8 cellular contexts compared by ENCODE assay signal in the genomic region with DNA sequence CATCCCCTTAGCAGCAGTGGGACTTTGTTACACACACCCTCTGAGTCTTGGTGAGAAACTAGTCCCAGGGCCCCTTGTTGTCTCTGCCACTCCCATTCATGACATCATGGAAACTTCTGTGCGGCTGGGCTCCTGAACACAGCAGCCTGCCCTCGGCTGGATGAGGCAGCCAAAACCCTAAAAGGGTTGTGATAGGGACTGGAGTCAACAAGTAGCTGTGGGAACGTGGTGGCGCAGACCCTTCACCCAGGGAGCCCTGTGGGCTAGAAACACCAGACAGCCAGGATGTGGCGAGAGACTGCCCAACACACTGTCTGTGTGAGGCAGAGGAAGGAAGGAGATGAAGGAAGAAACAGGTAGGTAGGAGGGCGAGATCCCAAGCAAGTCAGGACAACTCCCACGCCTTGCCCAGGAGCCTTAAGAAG. TPM values are rescaled to one million over a fixed set of nuclear protein-coding genes. Genes with fewer than 3 reads are reported as not detected.
DNase-seq lines count a peak whose midpoint lies in the region; ATAC-seq and TF ChIP-seq lines count a peak whose summit lies in the region.

No MANE protein-coding gene starts in this region.

- H4K20me1 ChIP-seq in BLaER1 = no peaks in the 10 kb centered on the region
- no peaks in the 10 kb centered on the region for H4K20me1 ChIP-seq in OCI-LY7 (ENCODE audit: insufficient read depth, low read length)
- no peaks in the 10 kb centered on the region for H4K20me1 ChIP-seq in neural progenitor cell (ENCODE audit: low read depth)

- POLR2A ChIA-PET in OCI-LY7 (lab: Charles Lee) = interaction anchor here (0.7 to 1.0 kb wide), 2 partner anchors 27 to 424 kb away, joined by 3 read pairs; no protein-coding TSS in a partner anchor
- POLR2A ChIA-PET in naive thymus-derived CD8-positive, alpha-beta T cell (lab: Charles Lee) = interaction anchor here (0.6 to 3.4 kb wide), 8 partner anchors 8 to 114 kb away, joined by 3 to 18 read pairs (median 8); a partner anchor contains a TSS

- H3K9me3 Mint-ChIP-seq in naive thymus-derived CD8-positive, alpha-beta T cell = no peaks in the 10 kb centered on the region
- no peaks in the 10 kb centered on the region for H3K9me3 Mint-ChIP-seq in neural progenitor cell

- H3K4me3 ChIP-seq in BLaER1 = no peak overlapping the region
- no peak overlapping the region for H3K4me3 ChIP-seq in OCI-LY7 (ENCODE audit: low read depth, low read length, poor library complexity, severe bottlenecking)
- H3K4me3 ChIP-seq in neural progenitor cell = no peak overlapping the region
- H3K4me3 ChIP-seq in dorsolateral prefrontal cortex = no peak overlapping the region

- H3K4me2 ChIP-seq in BLaER1 (peak overlapping the region; percentile 55), OCI-LY7 (ENCODE audit: low read length) (peak overlapping the region; percentile 36), neural progenitor cell (no peak overlapping the region)

- H3K4me3 Mint-ChIP-seq in naive thymus-derived CD8-positive, alpha-beta T cell = peak overlapping the region; percentile 87 to 99 (median 92)
- no peak overlapping the region for H3K4me3 Mint-ChIP-seq in neural progenitor cell

- ATAC-seq in naive thymus-derived CD8-positive, alpha-beta T cell = peak; percentile 71 to 76
- no peak for ATAC-seq in GM18909 (IDR thresholded peaks at IDR 0.05; ENCODE audit: poor library complexity, unreplicated experiment)
- no peak for ATAC-seq in HG03196 (IDR thresholded peaks at IDR 0.05; ENCODE audit: unreplicated experiment)

- no peaks in the 10 kb centered on the region; the same call in 1 of the 2 replicates for H3K9me2 ChIP-seq in OCI-LY7 (ENCODE audit: insufficient read depth, low read length)

- CTCF ChIA-PET in OCI-LY7 (lab: Charles Lee; ENCODE audit: unreplicated experiment) = no interaction called here

- TF ChIP-seq CTCF in OCI-LY7 (conservative IDR thresholded peaks at IDR 0.05; ENCODE audit: low read length) (no peak), neural progenitor cell (IDR thresholded peaks at IDR 0.05) (no peak), dorsolateral prefrontal cortex (IDR thresholded peaks at IDR 0.05 in 54 of 56, conservative IDR thresholded peaks at IDR 0.05 in 2 of 56; ENCODE audit: low read depth in 1 of 56, partially characterized antibody in 56 of 56) (no peak)

- peak overlapping the region; percentile 97 to 100 (median 99) for H3K27ac Mint-ChIP-seq in naive thymus-derived CD8-positive, alpha-beta T cell
- no peak overlapping the region for H3K27ac Mint-ChIP-seq in neural progenitor cell

- H2AFZ ChIP-seq in OCI-LY7 (ENCODE audit: low read length) (peak overlapping the region; percentile 83), neural progenitor cell (replicated peaks) (no peak overlapping the region)

- intact Hi-C loops in OCI-LY7 (cut with micrococcal nuclease; ENCODE audit: unreplicated experiment) = no loop called here
- intact Hi-C loops in dorsolateral prefrontal cortex (cut with DNase I) = no loop called here

- no TSS peak for BruUV-seq in OCI-LY7 (replicated peaks; lab: Mats Ljungman, UMichigan)

- H3K79me2 ChIP-seq in OCI-LY7 (ENCODE audit: insufficient read depth, low read depth, low read length) (no peaks in the 10 kb centered on the region), neural progenitor cell (ENCODE audit: low read depth) (no peaks in the 10 kb centered on the region)

- H3K9me3 ChIP-seq in BLaER1 (no peaks in the 10 kb centered on the region), OCI-LY7 (ENCODE audit: low read length) (no peaks in the 10 kb centered on the region), neural progenitor cell (ENCODE audit: low read depth) (no peaks in the 10 kb centered on the region)

- H3K27me3 ChIP-seq in BLaER1 = no peaks in the 10 kb centered on the region
- no peaks in the 10 kb centered on the region for H3K27me3 ChIP-seq in neural progenitor cell
- H3K27me3 ChIP-seq in dorsolateral prefrontal cortex = peaks cover 0 to 16% (median 0%) of the 10 kb centered on the region in 45 donors

- H3K9ac ChIP-seq in BLaER1 (no peak overlapping the region), neural progenitor cell (no peak overlapping the region)

- H3K4me1 ChIP-seq in BLaER1 (peaks cover 12% of the 10 kb centered on the region), OCI-LY7 (ENCODE audit: insufficient read depth, low read length, poor library complexity, severe bottlenecking) (peaks cover 19% of the 10 kb centered on the region), neural progenitor cell (no peaks in the 10 kb centered on the region)

- peaks cover 34 to 67% (median 59%) of the 10 kb centered on the region in 4 donors for H3K4me1 Mint-ChIP-seq in naive thymus-derived CD8-positive, alpha-beta T cell
- H3K4me1 Mint-ChIP-seq in neural progenitor cell = peaks cover 5% of the 10 kb centered on the region

- H3F3A ChIP-seq in neural progenitor cell (ENCODE audit: low read depth) = no peaks in the 10 kb centered on the region

- H3K27ac ChIP-seq in BLaER1 (peak overlapping the region; percentile 50), OCI-LY7 (ENCODE audit: low read depth, low read length, poor library complexity, severe bottlenecking) (no peak overlapping the region), neural progenitor cell (no peak overlapping the region), dorsolateral prefrontal cortex (no peak overlapping the region)

- H3K36me3 ChIP-seq in BLaER1 (no peaks in the 10 kb centered on the region), OCI-LY7 (ENCODE audit: insufficient read depth, low read length) (no peaks in the 10 kb centered on the region), neural progenitor cell (no peaks in the 10 kb centered on the region)

- peaks cover 19 to 36% (median 28%) of the 10 kb centered on the region in 3 donors for H3K36me3 Mint-ChIP-seq in naive thymus-derived CD8-positive, alpha-beta T cell
- no peaks in the 10 kb centered on the region for H3K36me3 Mint-ChIP-seq in neural progenitor cell

- peak; percentile 82 for DNase-seq in OCI-LY7 (ENCODE audit: low spot score)
- peak; percentile 94 for DNase-seq in activated effector memory CD4-positive, alpha-beta T cell treated with anti-CD3 and anti-CD28 coated beads, Interleukin-2, amount 50 U/mL, for 16 hours
- DNase-seq in naive thymus-derived CD8-positive, alpha-beta T cell = peak; percentile 70 to 98 (median 90)
- no peak for DNase-seq in neural progenitor cell (ENCODE audit: low spot score)
- DNase-seq in dorsolateral prefrontal cortex = no peak

- peaks cover 0 to 1% (median 0%) of the 10 kb centered on the region in 5 donors for H3K27me3 Mint-ChIP-seq in naive thymus-derived CD8-positive, alpha-beta T cell
- H3K27me3 Mint-ChIP-seq in neural progenitor cell (ENCODE audit: insufficient read depth, low read depth) = peaks cover 11% of the 10 kb centered on the region

RNA-seq across cellular contexts. Expression of a gene that starts 3.9 kb away (rescaled TPM):
- not detected in 2 replicates for total RNA-seq in OCI-LY7 (2014; rRNA removed; shearing (Covaris generic))
- total RNA-seq in OCI-LY7 (2022) (not detected in 2 replicates), neural progenitor cell (ENCODE audit: low replicate concordance) (not detected in 2 replicates), dorsolateral prefrontal cortex (1 to 10 TPM in 9 of 120 experiments, not detected in 111; 1.3 to 2.7 (median 1.7) TPM)
- 100 to 1,000 TPM; 355 to 362 TPM for total RNA-seq in naive thymus-derived CD8-positive, alpha-beta T cell
- 1,000 to 10,000 TPM; 1,161 to 1,259 (median 1,215) TPM for polyA plus RNA-seq in naive thymus-derived CD8-positive, alpha-beta T cell

RNA-seq across cellular contexts. Expression of a gene that starts 5.5 kb away (rescaled TPM):
- not detected in 2 replicates for total RNA-seq in OCI-LY7 (2014; rRNA removed; shearing (Covaris generic))
- total RNA-seq in OCI-LY7 (2022) (not detected in 2 replicates), neural progenitor cell (ENCODE audit: low replicate concordance) (not detected in 2 replicates), dorsolateral prefrontal cortex (1 to 10 TPM in 2 of 120 experiments, under 1 TPM in 11, not detected in 107; 0.19 to 1.4 (median 0.53) TPM)
- 100 to 1,000 TPM; 202 to 209 TPM for total RNA-seq in naive thymus-derived CD8-positive, alpha-beta T cell
- 100 to 1,000 TPM; 397 to 400 (median 397) TPM for polyA plus RNA-seq in naive thymus-derived CD8-positive, alpha-beta T cell

RNA-seq across cellular contexts. Expression of a gene that starts 20.8 kb away (rescaled TPM):
- total RNA-seq in OCI-LY7 (2014; rRNA removed; shearing (Covaris generic)) = 24.1 and 28.0 TPM in 2 replicates
- total RNA-seq in OCI-LY7 (2022) = 37.7 and 38.4 TPM in 2 replicates
- 10 to 100 TPM; 48.7 to 52.8 TPM for total RNA-seq in naive thymus-derived CD8-positive, alpha-beta T cell
- polyA plus RNA-seq in naive thymus-derived CD8-positive, alpha-beta T cell = 10 to 100 TPM; 20.7 to 31.0 (median 24.3) TPM
- 36.1 and 45.0 TPM in 2 replicates for total RNA-seq in neural progenitor cell (ENCODE audit: low replicate concordance)
- total RNA-seq in dorsolateral prefrontal cortex = 10 to 100 TPM; 41.4 to 68.0 (median 57.4) TPM

RNA-seq across cellular contexts. Expression of a gene that starts 34.1 kb away (rescaled TPM):
- total RNA-seq in OCI-LY7 (2014; rRNA removed; shearing (Covaris generic)) = not detected in 2 replicates
- 1.7 and 2.0 TPM in 2 replicates for total RNA-seq in OCI-LY7 (2022)
- total RNA-seq in naive thymus-derived CD8-positive, alpha-beta T cell = 100 to 1,000 TPM; 564 to 620 TPM
- 1,000 to 10,000 TPM in 1 of 3 donors, 100 to 1,000 TPM in 2; 811 to 1,213 (median 948) TPM for polyA plus RNA-seq in naive thymus-derived CD8-positive, alpha-beta T cell
- not detected in 2 replicates for total RNA-seq in neural progenitor cell (ENCODE audit: low replicate concordance)
- 1 to 10 TPM in 6 of 120 experiments, under 1 TPM in 38, not detected in 76; 0.28 to 3.6 (median 0.60) TPM for total RNA-seq in dorsolateral prefrontal cortex

Comparison
In these comparisons a context has a peak if more than half of its experiments do, and no peak if none do; other contexts are left out.
1. DNase-seq: peak in OCI-LY7 (single experiment), activated effector memory CD4-positive, alpha-beta T cell treated with anti-CD3 and anti-CD28 coated beads, Interleukin-2, amount 50 U/mL, for 16 hours (single experiment) and naive thymus-derived CD8-positive, alpha-beta T cell (10 of 10); none in neural progenitor cell (single experiment) and dorsolateral prefrontal cortex (0 of 10).
2. ATAC-seq: peak in naive thymus-derived CD8-positive, alpha-beta T cell (2 of 2); none in GM18909 (single experiment) and HG03196 (single experiment).
3. RNA of a gene that starts 3.9 kb away (total RNA-seq): 355 to 362 TPM in naive thymus-derived CD8-positive, alpha-beta T cell; not detected in OCI-LY7, not detected in neural progenitor cell and 1.3 to 2.7 TPM in dorsolateral prefrontal cortex; every median in the first group is over 10 times any median in the second.
4. RNA of a gene that starts 5.5 kb away (total RNA-seq): 202 to 209 TPM in naive thymus-derived CD8-positive, alpha-beta T cell; not detected in neural progenitor cell, not detected in OCI-LY7 and 0.19 to 1.4 TPM in dorsolateral prefrontal cortex; every median in the first group is over 10 times any median in the second.